ENCODE assay signal across 8 cellular contexts in the genomic region with DNA sequence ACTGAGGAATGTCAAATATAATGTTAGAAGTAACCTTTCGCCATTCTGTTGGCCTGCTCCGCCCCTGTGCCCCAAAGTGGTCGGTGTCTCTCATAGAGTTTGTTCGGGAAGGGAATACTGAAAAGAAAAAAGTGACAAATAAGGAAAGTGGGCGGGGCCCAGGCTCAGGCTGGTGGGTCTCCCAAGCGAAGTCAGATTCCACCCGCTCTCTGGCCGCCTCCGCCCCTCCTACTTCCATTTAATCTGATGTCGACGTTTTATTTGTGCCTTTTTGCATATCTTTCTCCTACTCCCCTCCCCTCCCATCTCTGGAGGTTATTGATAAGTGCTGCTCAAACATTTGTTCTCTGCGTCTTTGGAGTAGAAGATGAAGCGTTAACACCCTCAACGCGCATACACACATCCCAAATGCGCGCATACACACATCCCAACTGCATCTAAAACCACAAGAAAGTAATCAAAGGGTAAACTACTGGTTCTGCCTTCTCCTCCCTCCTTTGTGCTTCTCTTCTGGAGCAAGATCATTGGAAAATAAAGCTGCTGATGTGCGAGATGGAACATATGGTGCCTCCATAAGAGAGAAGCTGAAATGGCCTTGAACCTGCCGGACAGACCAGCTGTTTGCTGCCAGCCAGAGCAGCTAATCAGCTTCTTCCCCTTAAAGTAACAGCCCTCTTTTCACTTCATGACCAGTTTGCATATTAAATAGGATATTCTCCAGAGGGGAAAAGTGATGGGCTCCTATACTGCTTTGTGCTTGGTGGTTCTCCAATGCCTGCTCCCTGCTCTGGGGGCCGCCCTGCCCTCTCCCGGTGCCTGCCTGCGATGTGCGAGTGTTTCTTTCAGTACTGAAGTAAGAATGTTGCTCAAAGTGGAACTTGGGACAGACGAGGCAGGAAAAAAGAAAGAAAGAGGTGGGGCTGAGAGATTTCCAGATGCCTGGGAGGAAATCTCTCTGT. TPM values are rescaled to one million over a fixed set of nuclear protein-coding genes. Genes with fewer than 3 reads are reported as not detected.
DNase-seq lines count a peak whose midpoint lies in the region; ATAC-seq, FAIRE-seq and TF ChIP-seq lines count a peak whose summit lies in the region.

No MANE protein-coding gene starts in this region.

- peak overlapping the region; percentile 81 for H3K4me3 Mint-ChIP-seq in activated T-helper 17 cell treated with anti-CD3 and anti-CD28 coated beads, Interleukin-2, amount 50 U/mL, for 72 hours

- no peak for FAIRE-seq in urothelium cell line (lab: Jason Lieb, UNC)

- no peaks in the 10 kb centered on the region for H3K9me3 Mint-ChIP-seq in activated T-helper 17 cell treated with anti-CD3 and anti-CD28 coated beads, Interleukin-2, amount 50 U/mL, for 72 hours

- peak; percentile 37 for DNase-seq in ACHN
- DNase-seq in HL-60 (ENCODE audit: low read depth in 1 of 2, low spot score in 1 of 2) = no peak
- peak; percentile 49 for DNase-seq in glomerular visceral epithelial cell (ENCODE audit: extremely low spot score)
- peak in 35 of 56 donors; percentile 1 to 56 (median 19) for DNase-seq in nucleus accumbens (lab: John Stamatoyannopoulos, UW)
- DNase-seq in urothelium cell line (ENCODE audit: low spot score) = no peak
- DNase-seq in SKM-1 treated with dmso at 0.1 percent for 144 hours (lab: John Stamatoyannopoulos, UW; ENCODE audit: unreplicated experiment) = no peak
- no peak for DNase-seq in NCI-H187 (lab: John Stamatoyannopoulos, UW)

- peak overlapping the region; percentile 47; the same call in 1 of the 2 replicates for H3K4me3 ChIP-seq in HL-60 (replicated peaks; ENCODE audit: insufficient read depth, low read length)

- no peak for TF ChIP-seq CTCF in HL-60 (IDR thresholded peaks at IDR 0.05; ENCODE audit: insufficient read depth, low read length)

- H3K27ac ChIP-seq in HL-60 (replicated peaks) = no peak overlapping the region

- no peaks in the 10 kb centered on the region for H3K4me1 Mint-ChIP-seq in activated T-helper 17 cell treated with anti-CD3 and anti-CD28 coated beads, Interleukin-2, amount 50 U/mL, for 72 hours

- H3K36me3 Mint-ChIP-seq in activated T-helper 17 cell treated with anti-CD3 and anti-CD28 coated beads, Interleukin-2, amount 50 U/mL, for 72 hours (ENCODE audit: low read depth) = no peaks in the 10 kb centered on the region

- ATAC-seq in activated T-helper 17 cell treated with anti-CD3 and anti-CD28 coated beads, Interleukin-2, amount 50 U/mL, for 72 hours (replicated peaks) = no peak

- H3K27me3 Mint-ChIP-seq in activated T-helper 17 cell treated with anti-CD3 and anti-CD28 coated beads, Interleukin-2, amount 50 U/mL, for 72 hours = no peaks in the 10 kb centered on the region

- H3K27ac Mint-ChIP-seq in activated T-helper 17 cell treated with anti-CD3 and anti-CD28 coated beads, Interleukin-2, amount 50 U/mL, for 72 hours = peak overlapping the region; percentile 54

- H3K27me3 ChIP-seq in HL-60 (ENCODE audit: insufficient read depth, poor library complexity, severe bottlenecking) = peaks cover 32% of the 10 kb centered on the region

- in situ Hi-C loops in ACHN (cut with HindIII; ENCODE audit: low pct_ligation_motif_present, low pct_unique_long_range_greater_than_20kb, low sequenced_read_pairs) = no loop called here

RNA-seq across cellular contexts. Expression of gene MAMLD1, which starts 3.1 kb away (rescaled TPM):
- 1 to 10 TPM; 1.9 to 2.1 TPM for total RNA-seq in activated T-helper 17 cell treated with anti-CD3 and anti-CD28 coated beads, Interleukin-2, amount 50 U/mL, for 72 hours

Comparison
In these comparisons a context has a peak if more than half of its experiments do, and no peak if none do; other contexts are left out.
1. DNase-seq: peak in ACHN (single experiment), glomerular visceral epithelial cell (single experiment) and nucleus accumbens (35 of 56); none in HL-60 (0 of 2), urothelium cell line (single experiment), SKM-1 treated with dmso at 0.1 percent for 144 hours (single experiment) and NCI-H187 (0 of 2).